16 cellular contexts compared by ENCODE assay signal in genomic region chr9:7982907-7983306, GRCh38.
DNase-seq lines count a peak whose midpoint lies in the region; ATAC-seq and TF ChIP-seq lines count a peak whose summit lies in the region.
"Had no signal": no experiment of that assay in that cellular context is flagged by ENCODE, and none has a peak within 500 bp of the region (broad histone marks: within the 10 kb centered on the region; RNA-seq: fewer than 3 reads in every experiment).

No MANE protein-coding gene starts in this region.

- no peaks in the 10 kb centered on the region for H3K4me1 ChIP-seq in Peyer's patch
- H3K4me1 ChIP-seq: esophagus squamous epithelium had no signal

- no peak for TF ChIP-seq CTCF in Peyer's patch (IDR thresholded peaks at IDR 0.05)
- no peak for TF ChIP-seq CTCF in dorsolateral prefrontal cortex (IDR thresholded peaks at IDR 0.05 in 54 of 56, conservative IDR thresholded peaks at IDR 0.05 in 2 of 56; ENCODE audit: low read depth in 1 of 56, partially characterized antibody in 56 of 56)

- no peaks in the 10 kb centered on the region for H3K36me3 Mint-ChIP-seq in activated T-cell treated with anti-CD3 and anti-CD28 coated beads, Interleukin-2, amount 50 U/mL, for 24 hours (ENCODE audit: low read depth)
- no peaks in the 10 kb centered on the region for H3K36me3 Mint-ChIP-seq in stimulated activated naive B cell treated with anti-CD40 and anti-IgM and Interleukin-4, amounts not matched to agents 10 μg/mL and 1 μg/mL and 100 μg/mL, for 72 hours

- TF ChIP-seq POLR2A in Peyer's patch (IDR thresholded peaks at IDR 0.05): no peak

- H3K36me3 ChIP-seq in Peyer's patch: no peaks in the 10 kb centered on the region
- H3K36me3 ChIP-seq: esophagus squamous epithelium, spleen, tibial nerve had no signal

- ATAC-seq in stimulated activated naive B cell treated with anti-CD40 and anti-IgM and Interleukin-4, amounts not matched to agents 10 μg/mL and 1 μg/mL and 100 μg/mL, for 72 hours (replicated peaks): peak; percentile 81 to 91
- no peak for ATAC-seq in GM19351 (IDR thresholded peaks at IDR 0.05; ENCODE audit: unreplicated experiment)

- DNase-seq in activated T-cell treated with anti-CD3 and anti-CD28 coated beads, Interleukin-2, amount 50 U/mL, for 24 hours: no peak
- no peak for DNase-seq in activated T-cell treated with anti-CD3 and anti-CD28 coated beads for 4 hours
- peak in 2 of 3 donors; percentile 44 to 67 for DNase-seq in Peyer's patch
- no peak for DNase-seq in dorsolateral prefrontal cortex
- no peak for DNase-seq in stimulated activated naive B cell treated with anti-CD40 and anti-IgM and Interleukin-4, amounts not matched to agents 10 μg/mL and 1 μg/mL and 100 μg/mL, for 72 hours
- DNase-seq in NCI-H2171 (lab: John Stamatoyannopoulos, UW): no peak
- no peak for DNase-seq in posterior vena cava (ENCODE audit: low spot score)
- DNase-seq: ACHN, amniotic stem cell, esophagus squamous epithelium, NCI-H1092 treated with DMSO at 0.1 percent for 48 hours, PC-9, spleen had no signal

- intact Hi-C loops in dorsolateral prefrontal cortex (cut with DNase I): loop anchor here (5.0 kb wide), 3 partner anchors 71 to 194 kb away; no protein-coding TSS in a partner anchor
- intact Hi-C loops in posterior vena cava (cut with DNase I): no loop called here

- no peaks in the 10 kb centered on the region for H3K9me3 Mint-ChIP-seq in activated T-cell treated with anti-CD3 and anti-CD28 coated beads, Interleukin-2, amount 50 U/mL, for 24 hours
- H3K9me3 Mint-ChIP-seq in stimulated activated naive B cell treated with anti-CD40 and anti-IgM and Interleukin-4, amounts not matched to agents 10 μg/mL and 1 μg/mL and 100 μg/mL, for 72 hours: peaks cover 0 to 3% of the 10 kb centered on the region in 2 donors

- peak overlapping the region; percentile 86 for H3K27ac Mint-ChIP-seq in activated T-cell treated with anti-CD3 and anti-CD28 coated beads, Interleukin-2, amount 50 U/mL, for 24 hours
- H3K27ac Mint-ChIP-seq in stimulated activated naive B cell treated with anti-CD40 and anti-IgM and Interleukin-4, amounts not matched to agents 10 μg/mL and 1 μg/mL and 100 μg/mL, for 72 hours: peak overlapping the region; percentile 88

- H3K9me3 ChIP-seq in Peyer's patch: no peaks in the 10 kb centered on the region
- H3K9me3 ChIP-seq: esophagus squamous epithelium, spleen, tibial nerve had no signal

- no peak overlapping the region for H3K27ac ChIP-seq in Peyer's patch
- H3K27ac ChIP-seq in dorsolateral prefrontal cortex: peak overlapping the region; percentile 59 to 99 (median 93)
- H3K27ac ChIP-seq: coronary artery, esophagus squamous epithelium, PC-9, tibial nerve had no signal

- H3K27me3 Mint-ChIP-seq in activated T-cell treated with anti-CD3 and anti-CD28 coated beads, Interleukin-2, amount 50 U/mL, for 24 hours: no peaks in the 10 kb centered on the region
- no peaks in the 10 kb centered on the region for H3K27me3 Mint-ChIP-seq in stimulated activated naive B cell treated with anti-CD40 and anti-IgM and Interleukin-4, amounts not matched to agents 10 μg/mL and 1 μg/mL and 100 μg/mL, for 72 hours

- H3K4me1 Mint-ChIP-seq in activated T-cell treated with anti-CD3 and anti-CD28 coated beads, Interleukin-2, amount 50 U/mL, for 24 hours (ENCODE audit: low read depth): peaks cover 52% of the 10 kb centered on the region
- H3K4me1 Mint-ChIP-seq in stimulated activated naive B cell treated with anti-CD40 and anti-IgM and Interleukin-4, amounts not matched to agents 10 μg/mL and 1 μg/mL and 100 μg/mL, for 72 hours: peaks cover 20 to 34% of the 10 kb centered on the region in 2 donors

- H3K27me3 ChIP-seq in Peyer's patch: no peaks in the 10 kb centered on the region
- H3K27me3 ChIP-seq in dorsolateral prefrontal cortex: no peaks in the 10 kb centered on the region
- H3K27me3 ChIP-seq: esophagus squamous epithelium, spleen, tibial nerve had no signal

- H3K4me3 Mint-ChIP-seq in activated T-cell treated with anti-CD3 and anti-CD28 coated beads, Interleukin-2, amount 50 U/mL, for 24 hours: peak overlapping the region; percentile 34
- H3K4me3 Mint-ChIP-seq in stimulated activated naive B cell treated with anti-CD40 and anti-IgM and Interleukin-4, amounts not matched to agents 10 μg/mL and 1 μg/mL and 100 μg/mL, for 72 hours: peak overlapping the region; percentile 18 to 24

- H3K4me3 ChIP-seq in Peyer's patch (no peak overlapping the region), dorsolateral prefrontal cortex (peak overlapping the region in 16 of 59 donors; percentile 1 to 42 (median 24))
- H3K4me3 ChIP-seq: coronary artery, esophagus squamous epithelium, PC-9, spleen, tibial nerve had no signal

Comparison
In these comparisons a context has a peak if more than half of its experiments do, and no peak if none do; other contexts are left out.
1. DNase-seq: peak in Peyer's patch (2 of 3); none in activated T-cell treated with anti-CD3 and anti-CD28 coated beads, Interleukin-2, amount 50 U/mL, for 24 hours (single experiment), activated T-cell treated with anti-CD3 and anti-CD28 coated beads for 4 hours (single experiment), dorsolateral prefrontal cortex (0 of 10), stimulated activated naive B cell treated with anti-CD40 and anti-IgM and Interleukin-4, amounts not matched to agents 10 μg/mL and 1 μg/mL and 100 μg/mL, for 72 hours (single experiment), NCI-H2171 (single experiment) and posterior vena cava (single experiment).
2. H3K27ac ChIP-seq: peak in dorsolateral prefrontal cortex (59 of 59); none in Peyer's patch (0 of 4).
3. intact Hi-C loops: an anchor here in dorsolateral prefrontal cortex (5.0 kb wide); none called in posterior vena cava.